Comparison of ENCODE assay signal across 10 cellular contexts in the genomic region with DNA sequence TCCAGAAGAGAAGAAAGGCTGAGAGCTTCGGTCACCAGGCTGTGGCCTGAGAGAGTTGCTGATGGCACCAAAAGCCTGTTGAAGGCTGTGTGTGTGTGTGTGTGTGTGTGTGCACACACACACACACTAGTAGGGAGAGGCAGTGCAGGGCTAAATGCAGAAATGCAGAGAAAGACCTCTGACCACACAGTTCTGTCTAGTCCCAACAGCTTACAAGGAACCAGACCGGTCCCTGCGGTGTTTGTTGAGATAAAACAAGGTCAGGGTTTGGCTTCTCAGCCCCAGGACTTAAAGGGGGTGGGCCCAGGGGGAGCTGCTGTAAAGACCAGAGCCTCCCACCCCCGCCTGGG.
DNase-seq lines count a peak whose midpoint lies in the region; ATAC-seq, FAIRE-seq and TF ChIP-seq lines count a peak whose summit lies in the region.
"Had no signal": no experiment of that assay in that cellular context is flagged by ENCODE, and none has a peak within 500 bp of the region (broad histone marks: within the 10 kb centered on the region; RNA-seq: fewer than 3 reads in every experiment).

No MANE protein-coding gene starts in this region.

- DNase-seq in H54 (ENCODE audit: insufficient read length, low spot score) (peak; percentile 75), WERI-Rb-1 (no peak), right cardiac atrium (no peak), gastrocnemius medialis (no peak), NCI-H187 (lab: John Stamatoyannopoulos, UW) (no peak), NCI-H1417 treated with DMSO at 0.1 percent for 48 hours (lab: John Stamatoyannopoulos, UW) (no peak), glutamatergic neuron (no peak)
- DNase-seq in effector memory CD8-positive, alpha-beta T cell = no peak
- DNase-seq: stimulated activated naive CD4-positive, alpha-beta T cell treated with Interleukin-2 at 50 U/mL for 16 hours had no signal

- H3K36me3 ChIP-seq in WERI-Rb-1 (peaks cover 25% of the 10 kb centered on the region), gastrocnemius medialis (peaks cover 0 to 1% of the 10 kb centered on the region in 2 donors)

- no peaks in the 10 kb centered on the region for H3K27me3 Mint-ChIP-seq in effector memory CD8-positive, alpha-beta T cell
- H3K27me3 Mint-ChIP-seq in glutamatergic neuron (ENCODE audit: unreplicated experiment) = peaks cover 5% of the 10 kb centered on the region

- ATAC-seq in right cardiac atrium (no peak), gastrocnemius medialis (no peak)
- no peak for ATAC-seq in effector memory CD8-positive, alpha-beta T cell (replicated peaks)

- peak overlapping the region in 1 of 2 donors; percentile 46 for H3K27ac Mint-ChIP-seq in effector memory CD8-positive, alpha-beta T cell
- H3K27ac Mint-ChIP-seq in glutamatergic neuron (ENCODE audit: unreplicated experiment) = no peak overlapping the region

- H3K27me3 ChIP-seq in WERI-Rb-1 (ENCODE audit: insufficient read depth, low read depth, severe bottlenecking) (no peaks in the 10 kb centered on the region), right cardiac atrium (ENCODE audit: control insufficient read depth, insufficient read depth) (no peaks in the 10 kb centered on the region), gastrocnemius medialis (no peaks in the 10 kb centered on the region)

- H3K9me3 Mint-ChIP-seq in effector memory CD8-positive, alpha-beta T cell = no peaks in the 10 kb centered on the region
- H3K9me3 Mint-ChIP-seq in glutamatergic neuron (ENCODE audit: unreplicated experiment) = peaks cover 5% of the 10 kb centered on the region

- H3K4me1 ChIP-seq in right cardiac atrium (ENCODE audit: control insufficient read depth, insufficient read depth, low read length) = peaks cover 18% of the 10 kb centered on the region
- H3K4me1 ChIP-seq in gastrocnemius medialis = peaks cover 85 to 86% of the 10 kb centered on the region in 2 donors

- WGBS in right cardiac atrium = 44% methylated on average over 4 of the region's 4 CpGs

- FAIRE-seq in H54 (lab: Jason Lieb, UNC) = no peak

- TF ChIP-seq POLR2A in H54 (IDR thresholded peaks at IDR 0.05; ENCODE audit: low read depth, low read length) (no peak), gastrocnemius medialis (IDR thresholded peaks at IDR 0.05) (no peak)

- peaks cover 3% of the 10 kb centered on the region for H3K36me3 Mint-ChIP-seq in effector memory CD8-positive, alpha-beta T cell (ENCODE audit: insufficient read depth)
- H3K36me3 Mint-ChIP-seq in glutamatergic neuron (ENCODE audit: unreplicated experiment) = no peaks in the 10 kb centered on the region

- no peak overlapping the region for H3K4me3 Mint-ChIP-seq in effector memory CD8-positive, alpha-beta T cell
- H3K4me3 Mint-ChIP-seq in glutamatergic neuron (ENCODE audit: unreplicated experiment) = no peak overlapping the region

- H3K9me3 ChIP-seq in WERI-Rb-1 (ENCODE audit: severe bottlenecking) (no peaks in the 10 kb centered on the region), right cardiac atrium (ENCODE audit: control insufficient read depth, low read length) (no peaks in the 10 kb centered on the region), gastrocnemius medialis (no peaks in the 10 kb centered on the region)

- peak overlapping the region; percentile 58 for H3K27ac ChIP-seq in WERI-Rb-1
- peak overlapping the region; percentile 2 for H3K27ac ChIP-seq in right cardiac atrium (ENCODE audit: low read length)
- peak overlapping the region; percentile 87 to 96 (median 90) for H3K27ac ChIP-seq in gastrocnemius medialis
- H3K27ac ChIP-seq: KMS-11 had no signal

- in situ Hi-C loops in gastrocnemius medialis (cut with MboI; ENCODE audit: low sequenced_read_pairs in 4 of 4) = no loop called here

- H3K4me3 ChIP-seq in WERI-Rb-1 (ENCODE audit: low read depth, low read length) (no peak overlapping the region), right cardiac atrium (ENCODE audit: low read length) (no peak overlapping the region), gastrocnemius medialis (no peak overlapping the region)

- H3K4me1 Mint-ChIP-seq in effector memory CD8-positive, alpha-beta T cell (ENCODE audit: low read depth in 2 of 2) = peaks cover 0 to 11% of the 10 kb centered on the region in 2 donors
- H3K4me1 Mint-ChIP-seq in glutamatergic neuron (ENCODE audit: low read depth, unreplicated experiment) = peaks cover 39% of the 10 kb centered on the region

- TF ChIP-seq CTCF in WERI-Rb-1 (IDR thresholded peaks at IDR 0.05; ENCODE audit: low read depth, low read length) = no peak
- TF ChIP-seq CTCF in gastrocnemius medialis (IDR thresholded peaks at IDR 0.05 in 4 of 5, conservative IDR thresholded peaks at IDR 0.05 in 1 of 5) = no peak
- no peak for TF ChIP-seq CTCF in glutamatergic neuron (IDR thresholded peaks at IDR 0.05; ENCODE audit: partially characterized antibody, unreplicated experiment)

- intact Hi-C loops in right cardiac atrium (cut with DNase I) = no loop called here
- intact Hi-C loops in gastrocnemius medialis (cut with DNase I; ENCODE audit: low total_unique reads) = loop anchor here (5.0 to 10.0 kb wide), 3 partner anchors 85 to 413 kb away; no protein-coding TSS in a partner anchor

Comparison
In these comparisons a context has a peak if more than half of its experiments do, and no peak if none do; other contexts are left out.
1. H3K27ac ChIP-seq: peak in every context shown above with its lines; median percentile 90 in gastrocnemius medialis; 58 in WERI-Rb-1; 2 in right cardiac atrium.